In the genomic region with DNA sequence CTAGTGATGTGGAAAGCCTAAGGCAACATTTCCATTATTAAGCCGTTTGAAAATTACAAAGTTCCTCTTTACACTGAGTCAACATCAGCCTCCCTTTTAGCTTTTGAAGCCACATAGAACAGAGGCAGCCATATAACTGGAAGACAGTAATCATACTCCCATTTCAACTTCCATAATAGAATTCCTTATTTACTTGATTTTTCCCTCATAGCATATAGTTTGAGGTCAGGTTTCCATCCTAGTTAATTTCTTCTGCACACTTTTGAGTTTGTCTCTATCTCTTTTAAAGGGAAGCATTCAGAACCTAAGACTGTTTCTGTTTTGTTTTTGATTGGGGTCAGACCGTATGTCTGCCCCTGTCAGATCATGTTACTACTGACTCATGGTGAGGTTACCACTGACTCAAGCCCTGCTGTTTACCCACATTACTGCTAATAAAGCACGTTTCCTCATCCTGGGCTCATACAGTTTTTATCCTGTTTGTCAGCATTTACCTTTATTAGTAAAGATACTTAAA, we compare ENCODE assay signal across 1 cellular context.
TF ChIP-seq lines count a peak whose summit lies in the region.

No MANE protein-coding gene starts in this region.

TF ChIP-seq in HCT116, 20 proteins besides CTCF, POLR2A, EP300 and RAD21 (continued from another document):
- TF ChIP-seq, protein P1, sequence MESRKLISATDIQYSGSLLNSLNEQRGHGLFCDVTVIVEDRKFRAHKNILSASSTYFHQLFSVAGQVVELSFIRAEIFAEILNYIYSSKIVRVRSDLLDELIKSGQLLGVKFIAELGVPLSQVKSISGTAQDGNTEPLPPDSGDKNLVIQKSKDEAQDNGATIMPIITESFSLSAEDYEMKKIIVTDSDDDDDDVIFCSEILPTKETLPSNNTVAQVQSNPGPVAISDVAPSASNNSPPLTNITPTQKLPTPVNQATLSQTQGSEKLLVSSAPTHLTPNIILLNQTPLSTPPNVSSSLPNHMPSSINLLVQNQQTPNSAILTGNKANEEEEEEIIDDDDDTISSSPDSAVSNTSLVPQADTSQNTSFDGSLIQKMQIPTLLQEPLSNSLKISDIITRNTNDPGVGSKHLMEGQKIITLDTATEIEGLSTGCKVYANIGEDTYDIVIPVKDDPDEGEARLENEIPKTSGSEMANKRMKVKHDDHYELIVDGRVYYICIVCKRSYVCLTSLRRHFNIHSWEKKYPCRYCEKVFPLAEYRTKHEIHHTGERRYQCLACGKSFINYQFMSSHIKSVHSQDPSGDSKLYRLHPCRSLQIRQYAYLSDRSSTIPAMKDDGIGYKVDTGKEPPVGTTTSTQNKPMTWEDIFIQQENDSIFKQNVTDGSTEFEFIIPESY (IDR thresholded peaks at IDR 0.05; ENCODE audit: extremely low read depth, insufficient replicate concordance, low read length), result no peak
TF ChIP-seq in HCT116: peak in this region for 11.
